ENCODE assay signal across 16 cellular contexts in the genomic region with DNA sequence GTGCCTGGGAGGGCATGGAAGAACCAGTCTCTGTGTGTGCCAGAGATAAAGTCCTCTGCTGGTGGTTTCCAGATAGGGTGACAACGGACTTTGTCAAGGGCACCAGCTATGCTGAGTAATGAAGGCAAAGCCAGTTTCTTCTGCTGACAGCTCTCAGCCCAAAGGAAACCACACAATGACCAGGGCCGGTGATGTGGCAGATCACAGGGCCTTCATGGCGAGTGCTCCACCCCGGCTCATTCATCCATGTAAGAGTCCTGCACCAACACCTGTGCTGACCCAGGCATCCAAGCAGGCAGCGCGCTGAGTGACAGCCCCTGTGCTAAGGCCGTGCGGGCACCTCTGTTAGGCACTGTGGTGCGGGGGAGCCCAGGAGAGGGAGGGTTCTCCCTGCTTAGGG. TPM values are rescaled to one million over a fixed set of nuclear protein-coding genes. Genes with fewer than 3 reads are reported as not detected.
DNase-seq lines count a peak whose midpoint lies in the region; ATAC-seq and TF ChIP-seq lines count a peak whose summit lies in the region.
"Had no signal": no experiment of that assay in that cellular context is flagged by ENCODE, and none has a peak within 500 bp of the region (broad histone marks: within the 10 kb centered on the region; RNA-seq: fewer than 3 reads in every experiment).

No MANE protein-coding gene starts in this region.

- no peaks in the 10 kb centered on the region for H3K79me1 ChIP-seq in neuronal stem cell (ENCODE audit: low read depth, low read length)

- no peak overlapping the region for H3K27ac ChIP-seq in neuronal stem cell (replicated peaks; ENCODE audit: low read length)
- H3K27ac ChIP-seq in gastrocnemius medialis = no peak overlapping the region
- H3K27ac ChIP-seq: foreskin keratinocyte, uterus had no signal

- H3K27me3 ChIP-seq in neuronal stem cell (ENCODE audit: control insufficient read depth in 3 of 3, insufficient read depth in 3 of 3, low read depth in 1 of 3, low read length in 3 of 3) (no peaks in the 10 kb centered on the region), gastrocnemius medialis (no peaks in the 10 kb centered on the region)
- H3K27me3 ChIP-seq: uterus had no signal

- no peak for TF ChIP-seq CTCF in GM12865 (IDR thresholded peaks at IDR 0.05; ENCODE audit: insufficient read depth, low read depth, low read length, missing control alignments)
- no peak for TF ChIP-seq CTCF in chondrocyte (IDR thresholded peaks at IDR 0.05)
- TF ChIP-seq CTCF in gastrocnemius medialis (IDR thresholded peaks at IDR 0.05 in 4 of 5, conservative IDR thresholded peaks at IDR 0.05 in 1 of 5) = no peak

- peak overlapping the region; percentile 12 for H2AK5ac ChIP-seq in neuronal stem cell (ENCODE audit: low read depth, low read length)

- H3K27me3 Mint-ChIP-seq in chondrocyte (ENCODE audit: low read depth) = peaks cover 2% of the 10 kb centered on the region

- no peaks in the 10 kb centered on the region for H3K9me3 Mint-ChIP-seq in chondrocyte (ENCODE audit: low read depth)
- H3K9me3 Mint-ChIP-seq: neural crest cell had no signal

- no peak for ATAC-seq in gastrocnemius medialis
- ATAC-seq: foreskin keratinocyte, sciatic nerve had no signal

- H3K4me3 ChIP-seq in GM12865 (ENCODE audit: low read depth, low read length) (no peak overlapping the region), neuronal stem cell (ENCODE audit: low read length in 2 of 2) (no peak overlapping the region), gastrocnemius medialis (no peak overlapping the region)
- H3K4me3 ChIP-seq: uterus had no signal

- no peak overlapping the region for H3K18ac ChIP-seq in neuronal stem cell (ENCODE audit: low read length)

- H2BK12ac ChIP-seq in neuronal stem cell (ENCODE audit: low read length) = no peak overlapping the region

- DNase-seq in GM12865 (ENCODE audit: low read depth) (peak; percentile 53), MV-4-11 (lab: John Stamatoyannopoulos, UW) (peak; percentile 38), chondrocyte (ENCODE audit: low spot score) (no peak), neuronal stem cell (ENCODE audit: low spot score) (no peak), ureter (ENCODE audit: low spot score) (no peak), posterior vena cava (ENCODE audit: low spot score) (no peak), gastrocnemius medialis (no peak)
- DNase-seq in stimulated activated naive CD4-positive, alpha-beta T cell treated with Interleukin-2 at 50 U/mL for 16 hours (lab: John Stamatoyannopoulos, UW) = no peak
- DNase-seq: activated CD4-positive, alpha-beta T cell treated with anti-CD3 and anti-CD28 coated beads, Interleukin-2, amount 50 U/mL, for 4 hours; foreskin keratinocyte; SHP77 treated with DMSO at 0.1 percent for 48 hours; stimulated activated CD4-positive, alpha-beta T cell treated with anti-CD3 and anti-CD28 coated beads, Interleukin-4, amount 100 ng/mL, for 4 hours; T-helper 9 cell; uterus had no signal

- H3K4me1 ChIP-seq in neuronal stem cell (ENCODE audit: control insufficient read depth in 2 of 2, insufficient read depth in 1 of 2, low read depth in 1 of 2, low read length in 2 of 2) (peaks cover 4 to 20% of the 10 kb centered on the region in 2 donors), gastrocnemius medialis (no peaks in the 10 kb centered on the region)
- H3K4me1 ChIP-seq: foreskin keratinocyte, uterus had no signal

- WGBS in neuronal stem cell (ENCODE audit: extremely low coverage in 2 of 2, insufficient read length in 2 of 2, insufficient replicate concordance in 1 of 2), 2 donors = no CpG with 5 or more reads among the region's 9 CpGs

- H3K9me3 ChIP-seq in neuronal stem cell (replicated peaks in 1 of 2; ENCODE audit: control insufficient read depth in 2 of 2, insufficient read depth in 1 of 2, low read depth in 1 of 2, low read length in 2 of 2) = no peaks in the 10 kb centered on the region
- H3K9me3 ChIP-seq in gastrocnemius medialis = no peaks in the 10 kb centered on the region
- H3K9me3 ChIP-seq: uterus had no signal

- no peak for TF ChIP-seq POLR2A in gastrocnemius medialis (IDR thresholded peaks at IDR 0.05)

- intact Hi-C loops in posterior vena cava (cut with DNase I) = loop anchor here in 1 of 2 donors (10.0 kb wide), 2 partner anchors 58 to 352 kb away; a partner anchor contains a TSS
- intact Hi-C loops in gastrocnemius medialis (cut with DNase I; ENCODE audit: low total_unique reads) = no loop called here

- no peak overlapping the region for H3K4me3 Mint-ChIP-seq in chondrocyte (ENCODE audit: unreplicated experiment)
- H3K4me3 Mint-ChIP-seq: neural crest cell had no signal

- H3K4me1 Mint-ChIP-seq in chondrocyte (ENCODE audit: low read depth) = no peaks in the 10 kb centered on the region

- H3K36me3 ChIP-seq in neuronal stem cell (replicated peaks in 1 of 2; ENCODE audit: control insufficient read depth in 2 of 2, insufficient read depth in 2 of 2, low read length in 2 of 2) (peaks cover 38 to 80% of the 10 kb centered on the region in 2 donors), gastrocnemius medialis (no peaks in the 10 kb centered on the region)
- H3K36me3 ChIP-seq: uterus had no signal

- no peak overlapping the region for H4K8ac ChIP-seq in neuronal stem cell (ENCODE audit: low read depth, low read length)

- in situ Hi-C loops in gastrocnemius medialis (cut with MboI; ENCODE audit: low sequenced_read_pairs in 4 of 4) = loop anchor here in 2 of 4 donors (10.0 to 25.0 kb wide), 2 partner anchors 362 to 421 kb away; no protein-coding TSS in a partner anchor

- no peak overlapping the region for H2BK15ac ChIP-seq in neuronal stem cell (ENCODE audit: low read length)

- H2BK120ac ChIP-seq in neuronal stem cell (ENCODE audit: low read depth, low read length) = no peak overlapping the region

- no peaks in the 10 kb centered on the region for H3K36me3 Mint-ChIP-seq in chondrocyte (ENCODE audit: low read depth)

- H2AFZ ChIP-seq in neuronal stem cell (ENCODE audit: low read length) = no peak overlapping the region

- H3K23ac ChIP-seq in neuronal stem cell (ENCODE audit: low read depth, low read length, poor library complexity) = no peak overlapping the region

- H2BK5ac ChIP-seq in neuronal stem cell (ENCODE audit: low read length) = no peak overlapping the region

- H3K27ac Mint-ChIP-seq in chondrocyte (ENCODE audit: unreplicated experiment) = peak overlapping the region; percentile 12

- no peak overlapping the region for H3K4ac ChIP-seq in neuronal stem cell (ENCODE audit: low read length)

- H3K14ac ChIP-seq in neuronal stem cell (ENCODE audit: low read length) = no peak overlapping the region

- H4K91ac ChIP-seq in neuronal stem cell (ENCODE audit: low read depth, low read length, poor library complexity) = no peak overlapping the region

- no peak overlapping the region for H3K9ac ChIP-seq in neuronal stem cell (ENCODE audit: low read depth, low read length, poor library complexity)

- no peak overlapping the region for H3K4me2 ChIP-seq in neuronal stem cell (ENCODE audit: insufficient read depth, low read length, poor library complexity, severe bottlenecking)

RNA-seq across cellular contexts. Expression of a gene that starts 33.9 kb away (rescaled TPM):
- total RNA-seq in chondrocyte (50.1 to 97.5 TPM (median 96.9 TPM) in 3 replicates), ureter (67.7 TPM), posterior vena cava (100 to 1,000 TPM; 107 to 186 TPM), gastrocnemius medialis (10 to 100 TPM in 3 of 4 donors, 1 to 10 TPM in 1; 5.4 to 17.2 (median 12.8) TPM)
- 235 TPM for polyA plus RNA-seq in neuronal stem cell (2013, experiment 1 of 2)
- 227 TPM for polyA plus RNA-seq in neuronal stem cell (2013, experiment 2 of 2)

Comparison
In these comparisons a context has a peak if more than half of its experiments do, and no peak if none do; other contexts are left out.
1. DNase-seq: peak in GM12865 (single experiment) and MV-4-11 (single experiment); none in chondrocyte (single experiment), neuronal stem cell (single experiment), ureter (single experiment), stimulated activated naive CD4-positive, alpha-beta T cell treated with Interleukin-2 at 50 U/mL for 16 hours (single experiment), posterior vena cava (single experiment) and gastrocnemius medialis (0 of 2).